ENCODE assay signal across 24 cellular contexts in genomic region chr11:69627551-69627950, GRCh38. TPM values are rescaled to one million over a fixed set of nuclear protein-coding genes. Genes with fewer than 3 reads are reported as not detected.
A peak's percentile ranks its signal among the peaks of the same experiment; 100 is the strongest.
DNase-seq lines count a peak whose midpoint lies in the region; ATAC-seq, FAIRE-seq and TF ChIP-seq lines count a peak whose summit lies in the region.
"Had no signal": no experiment of that assay in that cellular context is flagged by ENCODE, and none has a peak within 500 bp of the region (broad histone marks: within the 10 kb centered on the region; RNA-seq: fewer than 3 reads in every experiment).

No MANE protein-coding gene starts in this region.

- BruUV-seq in A673 (replicated peaks; lab: Mats Ljungman, UMichigan): no TSS peak

- 0 out of 2 replicates have a peak, but pooled peaks cover 1% of the 10 kb centered on the region for H3K23me2 ChIP-seq in H1 (ENCODE audit: low read depth, low read length)

- H3K4ac ChIP-seq in H1 (replicated peaks; ENCODE audit: insufficient read length, low read depth, low read length): no peak overlapping the region

- DNase-seq in A673 (ENCODE audit: low spot score) (no peak), H1 (ENCODE audit: low read depth in 1 of 2, low spot score in 2 of 2) (no peak), neural crest cell (ENCODE audit: low read depth, low spot score) (no peak), HTR-8/SVneo (ENCODE audit: insufficient read length, low spot score) (no peak), HuH-7 (ENCODE audit: low spot score) (no peak), GM23338 (ENCODE audit: low spot score) (no peak)
- DNase-seq: ACHN; AML-193; BE2C; Calu3; CD4-positive, alpha-beta T cell; CD8-positive, alpha-beta memory T cell; DMS53; DMS79 treated with DMSO at 0.1 percent for 48 hours; GF-D8; GOT3; H7; HCEC 1CT had no signal

- FAIRE-seq in H1 (lab: Jason Lieb, UNC): no peak
- no peak for FAIRE-seq in HTR-8/SVneo (lab: Jason Lieb, UNC)
- FAIRE-seq: A204.1, GM12891, GM18507 had no signal

- peak overlapping the region; percentile 69 for H3K27ac ChIP-seq in A673 (ENCODE audit: low read depth, low read length, poor library complexity, severe bottlenecking)
- H3K27ac ChIP-seq in H1 (ENCODE audit: low read depth, low read length): no peak overlapping the region
- H3K27ac ChIP-seq in GM23338 (ENCODE audit: low read depth): no peak overlapping the region
- H3K27ac ChIP-seq: 22Rv1; BLaER1 treated with 17β-estradiol and CSF1 and Interleukin-3, amounts not matched to agents 10 nM and 100 nM had no signal

- no peak overlapping the region for H3K56ac ChIP-seq in H1 (replicated peaks; ENCODE audit: insufficient read length, low read depth, low read length)

- H2BK12ac ChIP-seq in H1 (ENCODE audit: low read depth, low read length): no peak overlapping the region

- POLR2A ChIA-PET in A673 (lab: Charles Lee; ENCODE audit: low non-redundant PET) (interaction anchor here (0.6 kb wide), 1 partner anchor 9 kb away, joined by 4 read pairs; no protein-coding TSS in a partner anchor), H1 (lab: Charles Lee; ENCODE audit: partially characterized antibody) (interaction anchor here (3.3 kb wide), 1 partner anchor 11 kb away, joined by 16 read pairs; no protein-coding TSS in a partner anchor)

- H3K27ac Mint-ChIP-seq in neural crest cell (ENCODE audit: unreplicated experiment) (peak overlapping the region; percentile 67), GM23338 (no peak overlapping the region)
- H3K27ac Mint-ChIP-seq: CD14-positive monocyte; CD4-positive, alpha-beta T cell had no signal

- H3K9me3 ChIP-seq in A673 (ENCODE audit: low read depth, low read length, poor library complexity, severe bottlenecking) (peaks cover 24% of the 10 kb centered on the region), H1 (ENCODE audit: insufficient read depth in 2 of 2, low read depth in 1 of 2, low read length in 1 of 2) (peaks cover 16 to 17% of the 10 kb centered on the region in 2 experiments)
- H3K9me3 ChIP-seq: BE2C had no signal

- no peaks in the 10 kb centered on the region for H3K4me1 Mint-ChIP-seq in neural crest cell
- no peaks in the 10 kb centered on the region for H3K4me1 Mint-ChIP-seq in GM23338
- H3K4me1 Mint-ChIP-seq: CD14-positive monocyte; CD8-positive, alpha-beta memory T cell had no signal

- TF ChIP-seq CTCF in A673 (conservative IDR thresholded peaks at IDR 0.05; ENCODE audit: low read depth, low read length): no peak
- no peak for TF ChIP-seq CTCF in H1 (IDR thresholded peaks at IDR 0.05; ENCODE audit: control extremely low read depth in 1 of 3, insufficient read depth in 1 of 3, low read depth in 1 of 3, low read length in 3 of 3)
- TF ChIP-seq CTCF in neural crest cell (conservative IDR thresholded peaks at IDR 0.05): no peak
- no peak for TF ChIP-seq CTCF in GM23338 (conservative IDR thresholded peaks at IDR 0.05; ENCODE audit: low read depth in 2 of 2)

- H3K79me1 ChIP-seq in H1 (ENCODE audit: low read depth, low read length): no peaks in the 10 kb centered on the region

- H3K36me3 ChIP-seq in A673 (ENCODE audit: insufficient read depth, low read length, poor library complexity, severe bottlenecking): no peaks in the 10 kb centered on the region
- no peaks in the 10 kb centered on the region for H3K36me3 ChIP-seq in H1 (ENCODE audit: control insufficient read depth in 2 of 4, insufficient read depth in 4 of 4, low read length in 3 of 4)
- H3K36me3 ChIP-seq in GM23338 (ENCODE audit: insufficient read depth): no peaks in the 10 kb centered on the region
- H3K36me3 ChIP-seq: BE2C; BLaER1 treated with 17β-estradiol and CSF1 and Interleukin-3, amounts not matched to agents 10 nM and 100 nM had no signal

- intact Hi-C loops in A673 (cut with micrococcal nuclease; ENCODE audit: unreplicated experiment): no loop called here

- H3K27me3 ChIP-seq in A673 (replicated peaks; ENCODE audit: insufficient read depth, low read depth, low read length, poor library complexity): no peaks in the 10 kb centered on the region
- peaks cover 0 to 2% (median 0%) of the 10 kb centered on the region in 4 experiments; a peak in 1 of 7 replicates for H3K27me3 ChIP-seq in H1 (replicated peaks in 1 of 4; ENCODE audit: control insufficient read depth in 3 of 4, extremely low read depth in 1 of 4, insufficient read depth in 3 of 4, low read length in 3 of 4)
- H3K27me3 ChIP-seq in GM23338 (ENCODE audit: insufficient read depth): no peaks in the 10 kb centered on the region
- H3K27me3 ChIP-seq: BE2C had no signal

- H3K27me3 Mint-ChIP-seq in neural crest cell (ENCODE audit: low read depth) (no peaks in the 10 kb centered on the region), GM23338 (ENCODE audit: insufficient read depth, low read depth, poor library complexity) (peaks cover 9% of the 10 kb centered on the region)

- 0 out of 2 replicates have a peak overlapping the region, but pooled peaks have one; percentile 9 for H2AK5ac ChIP-seq in H1 (ENCODE audit: low read depth, low read length)

- no peak overlapping the region for H2BK120ac ChIP-seq in H1 (replicated peaks; ENCODE audit: low read depth, low read length)

- H3K9ac ChIP-seq in H1 (replicated peaks in 1 of 4; ENCODE audit: extremely low read depth in 1 of 4, low read depth in 3 of 4, low read length in 3 of 4): no peak overlapping the region
- H3K9ac ChIP-seq: BLaER1 treated with 17β-estradiol and CSF1 and Interleukin-3, amounts not matched to agents 10 nM and 100 nM had no signal

- H2BK5ac ChIP-seq in H1 (ENCODE audit: low read depth, low read length): no peak overlapping the region

- H3K9me3 Mint-ChIP-seq in neural crest cell (peaks cover 7% of the 10 kb centered on the region), GM23338 (peaks cover 32% of the 10 kb centered on the region)

- no peak overlapping the region for H3K14ac ChIP-seq in H1 (ENCODE audit: insufficient read length)

- no peak overlapping the region for H2BK20ac ChIP-seq in H1 (ENCODE audit: low read length)

- H3F3A ChIP-seq in GM23338 (replicated peaks; ENCODE audit: low read depth): no peaks in the 10 kb centered on the region

- H4K20me1 ChIP-seq in H1 (replicated peaks in 1 of 2; ENCODE audit: control insufficient read depth in 1 of 2, insufficient read depth in 2 of 2, low read length in 2 of 2) (no peaks in the 10 kb centered on the region), GM23338 (replicated peaks; ENCODE audit: insufficient read depth) (no peaks in the 10 kb centered on the region)
- H4K20me1 ChIP-seq: BLaER1 treated with 17β-estradiol and CSF1 and Interleukin-3, amounts not matched to agents 10 nM and 100 nM had no signal

- no peak for ATAC-seq in GM23338

- TF ChIP-seq EP300 in H1 (IDR thresholded peaks at IDR 0.05; ENCODE audit: borderline replicate concordance in 1 of 2, low read depth in 2 of 2, low read length in 2 of 2): no peak

- H2AFZ ChIP-seq in H1 (ENCODE audit: low read length): no peak overlapping the region
- no peak overlapping the region for H2AFZ ChIP-seq in GM23338

- H3K36me3 Mint-ChIP-seq in neural crest cell (ENCODE audit: low read depth) (peaks cover 4% of the 10 kb centered on the region), GM23338 (ENCODE audit: low read depth) (peaks cover 14% of the 10 kb centered on the region; the same call in 2 of the 3 replicates)
- H3K36me3 Mint-ChIP-seq: CD14-positive monocyte had no signal

- no peak for TF ChIP-seq POLR2A in H1 (IDR thresholded peaks at IDR 0.05; ENCODE audit: control extremely low read depth in 1 of 2, low read depth in 2 of 2, low read length in 2 of 2)

- no peak overlapping the region for H3K23ac ChIP-seq in H1 (ENCODE audit: insufficient read length)

- H3K18ac ChIP-seq in H1 (ENCODE audit: extremely low read depth, low read length): no peak overlapping the region

- peaks cover 47% of the 10 kb centered on the region for H3K4me1 ChIP-seq in A673 (ENCODE audit: insufficient read depth, low read length, poor library complexity, severe bottlenecking)
- no peaks in the 10 kb centered on the region for H3K4me1 ChIP-seq in H1 (replicated peaks in 1 of 4; ENCODE audit: control insufficient read depth in 3 of 4, insufficient read depth in 4 of 4, low read length in 3 of 4)
- H3K4me1 ChIP-seq in GM23338 (ENCODE audit: insufficient read depth): no peaks in the 10 kb centered on the region
- H3K4me1 ChIP-seq: BE2C; BLaER1 treated with 17β-estradiol and CSF1 and Interleukin-3, amounts not matched to agents 10 nM and 100 nM had no signal

- no peak overlapping the region for H4K8ac ChIP-seq in H1 (ENCODE audit: extremely low read depth, insufficient read depth, low read length)

- H3K4me3 Mint-ChIP-seq in neural crest cell (no peak overlapping the region), GM23338 (no peak overlapping the region)
- H3K4me3 Mint-ChIP-seq: CD4-positive, alpha-beta T cell; CD8-positive, alpha-beta memory T cell had no signal

- 91% methylated on average over 11 of the region's 14 CpGs; no CpG with 5 or more reads in 1 of the 2 experiments for WGBS in H1 (ENCODE audit: extremely low coverage in 1 of 2, insufficient coverage in 1 of 2, insufficient read length in 1 of 2, insufficient replicate concordance in 2 of 2, low coverage in 1 of 2, low lambda C conversion rate in 2 of 2, missing lambda C conversion rate in 1 of 2), 2 experiments

- no peak overlapping the region for H4K91ac ChIP-seq in H1 (replicated peaks; ENCODE audit: insufficient read length, low read length)

- H3K79me2 ChIP-seq in H1 (ENCODE audit: control insufficient read depth in 1 of 2, insufficient read depth in 2 of 2, low read length in 2 of 2): no peaks in the 10 kb centered on the region
- no peaks in the 10 kb centered on the region for H3K79me2 ChIP-seq in GM23338 (replicated peaks; ENCODE audit: insufficient read depth)

- no peak overlapping the region for H3K4me2 ChIP-seq in H1 (ENCODE audit: insufficient read depth in 1 of 2, low read depth in 2 of 2, low read length in 2 of 2)
- H3K4me2 ChIP-seq in GM23338: no peak overlapping the region
- H3K4me2 ChIP-seq: BLaER1 treated with 17β-estradiol and CSF1 and Interleukin-3, amounts not matched to agents 10 nM and 100 nM had no signal

- H3K4me3 ChIP-seq in A673 (ENCODE audit: low read depth, low read length, poor library complexity, severe bottlenecking) (no peak overlapping the region), H1 (ENCODE audit: extremely low read depth in 1 of 4, insufficient read depth in 2 of 4, low read depth in 3 of 4, low read length in 4 of 4) (no peak overlapping the region), GM23338 (no peak overlapping the region)
- H3K4me3 ChIP-seq: BLaER1 treated with 17β-estradiol and CSF1 and Interleukin-3, amounts not matched to agents 10 nM and 100 nM had no signal

- no peak overlapping the region for H2BK15ac ChIP-seq in H1 (ENCODE audit: low read length)

- no peak for TF ChIP-seq RAD21 in H1 (IDR thresholded peaks at IDR 0.05 in 1 of 2, conservative IDR thresholded peaks at IDR 0.05 in 1 of 2; ENCODE audit: low read depth in 2 of 2, low read length in 2 of 2)

- H3K9me2 ChIP-seq in GM23338 (ENCODE audit: insufficient read depth): no peaks in the 10 kb centered on the region

- no peak overlapping the region for H4K5ac ChIP-seq in H1 (ENCODE audit: insufficient read length, low read depth, low read length)

- CTCF ChIA-PET in A673 (lab: Charles Lee) (no interaction called here), H1 (lab: Charles Lee; ENCODE audit: partially characterized antibody) (interaction anchor here (0.8 to 3.3 kb wide), 6 partner anchors 8 to 526 kb away, joined by 3 to 13 read pairs (median 4); no protein-coding TSS in a partner anchor)

RNA-seq across cellular contexts. Expression of gene CCND1, which starts 13.4 kb away (rescaled TPM):
- total RNA-seq in A673 (2021) (2,517 and 2,519 TPM in 2 replicates), neural crest cell (344 and 350 TPM in 2 replicates)
- 170 and 172 TPM in 2 replicates for total RNA-seq in H1 (2021; fragmentation: NEBNext Ultra II Directional; extraction: Animal tissue kit (Norgen Biotek cat#: 25700))
- polyA plus RNA-seq in H1 (2011; rRNA removed) (64.5 and 156 TPM in 2 replicates), GM23338 (2016; fragmentation: Nextera tagmentation; extraction: Ambion mirVana) (159 and 183 TPM in 2 replicates)
- polyA plus RNA-seq in H1 (2011; cell fraction: cytosol; rRNA removed): 94.6 TPM
- 177 TPM for polyA plus RNA-seq in H1 (2011; cell fraction: nucleus; rRNA removed)
- polyA plus RNA-seq in H1 (2012, experiment 1 of 2): 76.2 to 117 TPM (median 80.8 TPM) in 4 replicates
- 26.6 TPM for polyA plus RNA-seq in H1 (2012, experiment 2 of 2)
- 53.6 TPM for polyA plus RNA-seq in H1 (2013, experiment 1 of 2)
- 50.3 TPM for polyA plus RNA-seq in H1 (2013, experiment 2 of 2)
- 93.0 and 124 TPM in 2 replicates for polyA minus RNA-seq in H1 (2011; rRNA and poly(A)+ RNA removed)
- 168 TPM for polyA minus RNA-seq in H1 (2011; cell fraction: cytosol; rRNA and poly(A)+ RNA removed)
- polyA minus RNA-seq in H1 (2011; cell fraction: nucleus; rRNA and poly(A)+ RNA removed): 217 TPM
- total RNA-seq in GM23338 (2014; rRNA removed; shearing (Covaris generic)): 99.1 and 109 TPM in 2 replicates
- polyA plus RNA-seq: CD14-positive monocyte had no signal

RNA-seq across cellular contexts. Expression of gene LTO1, which starts 47.6 kb away (rescaled TPM):
- 52.8 and 56.0 TPM in 2 replicates for total RNA-seq in A673 (2021)
- total RNA-seq in H1 (2021; fragmentation: NEBNext Ultra II Directional; extraction: Animal tissue kit (Norgen Biotek cat#: 25700)): 21.0 and 21.3 TPM in 2 replicates
- 15.4 and 25.5 TPM in 2 replicates for polyA plus RNA-seq in H1 (2011; rRNA removed)
- 23.2 TPM for polyA plus RNA-seq in H1 (2011; cell fraction: cytosol; rRNA removed)
- polyA plus RNA-seq in H1 (2011; cell fraction: nucleus; rRNA removed): 27.7 TPM
- 14.4 to 21.4 TPM (median 16.7 TPM) in 4 replicates for polyA plus RNA-seq in H1 (2012, experiment 1 of 2)
- 8.5 TPM for polyA plus RNA-seq in H1 (2012, experiment 2 of 2)
- 13.6 TPM for polyA plus RNA-seq in H1 (2013, experiment 1 of 2)
- polyA plus RNA-seq in H1 (2013, experiment 2 of 2): 12.2 TPM
- 7.5 and 11.1 TPM in 2 replicates for polyA minus RNA-seq in H1 (2011; rRNA and poly(A)+ RNA removed)
- 5.7 TPM for polyA minus RNA-seq in H1 (2011; cell fraction: cytosol; rRNA and poly(A)+ RNA removed)
- polyA minus RNA-seq in H1 (2011; cell fraction: nucleus; rRNA and poly(A)+ RNA removed): 18.6 TPM
- 24.7 and 26.6 TPM in 2 replicates for total RNA-seq in neural crest cell
- 12.9 and 20.1 TPM in 2 replicates for total RNA-seq in GM23338 (2014; rRNA removed; shearing (Covaris generic))
- 23.2 and 23.3 TPM in 2 replicates for polyA plus RNA-seq in GM23338 (2016; fragmentation: Nextera tagmentation; extraction: Ambion mirVana)
